18 cellular contexts compared by ENCODE assay signal in genomic region chr10:126684171-126684745, GRCh38. TPM values are rescaled to one million over a fixed set of nuclear protein-coding genes. Genes with fewer than 3 reads are reported as not detected.
A peak's percentile ranks its signal among the peaks of the same experiment; 100 is the strongest.
DNase-seq lines count a peak whose midpoint lies in the region; FAIRE-seq and TF ChIP-seq lines count a peak whose summit lies in the region.
"Had no signal": no experiment of that assay in that cellular context is flagged by ENCODE, and none has a peak within 500 bp of the region (broad histone marks: within the 10 kb centered on the region; RNA-seq: fewer than 3 reads in every experiment).

No MANE protein-coding gene starts in this region.

- TF ChIP-seq EP300 in suprapubic skin (IDR thresholded peaks at IDR 0.05): no peak

- no peaks in the 10 kb centered on the region for H3K36me3 ChIP-seq in suprapubic skin

- no peak for TF ChIP-seq CTCF in suprapubic skin (IDR thresholded peaks at IDR 0.05)

- H3K9me3 ChIP-seq in suprapubic skin: no peaks in the 10 kb centered on the region

- DNase-seq in AG20443 (ENCODE audit: low spot score): peak; percentile 29
- peak; percentile 14 for DNase-seq in H54 (ENCODE audit: insufficient read length, low spot score)
- DNase-seq in T1000 (lab: John Stamatoyannopoulos, UW): peak; percentile 10
- peak; percentile 30 for DNase-seq in islet precursor cell
- no peak for DNase-seq in suprapubic skin (ENCODE audit: low spot score in 2 of 2)
- no peak for DNase-seq in stimulated activated CD8-positive, alpha-beta memory T cell treated with anti-CD3 and anti-CD28 coated beads, Interleukin-4, amount 100 ng/mL, for 48 hours
- DNase-seq in germinal center (ENCODE audit: low spot score): no peak
- DNase-seq: CD4-positive, CD25-positive, alpha-beta regulatory T cell; DMS79; NCI-H1048; NCI-H146; NCI-H2081 treated with DMSO at 0.1 percent for 48 hours; NCI-H524 treated with DMSO at 0.1 percent for 48 hours; OCI-M1; Right ventricle myocardium superior had no signal

- no peak for FAIRE-seq in H54 (lab: Jason Lieb, UNC)
- FAIRE-seq: G401.6, GM19239, H1 had no signal

- H3K4me1 ChIP-seq in suprapubic skin: no peaks in the 10 kb centered on the region

- no peak overlapping the region for H3K4me3 ChIP-seq in suprapubic skin

- TF ChIP-seq POLR2A in H54 (IDR thresholded peaks at IDR 0.05; ENCODE audit: low read depth, low read length) (no peak), suprapubic skin (IDR thresholded peaks at IDR 0.05) (no peak)

- H3K27ac ChIP-seq in suprapubic skin: no peak overlapping the region

- 81% methylated on average over 3 of the region's 3 CpGs for WGBS in suprapubic skin

- H3K27me3 ChIP-seq in suprapubic skin: no peaks in the 10 kb centered on the region

RNA-seq across cellular contexts. Expression of gene C10orf90, which starts 13.8 kb away (rescaled TPM):
- total RNA-seq in suprapubic skin: 1 to 10 TPM; 2.1 to 6.5 (median 4.1) TPM
- total RNA-seq: CD4-positive, CD25-positive, alpha-beta regulatory T cell; H1; Right ventricle myocardium superior had no signal

Comparison
In these comparisons a context has a peak if more than half of its experiments do, and no peak if none do; other contexts are left out.
1. DNase-seq: peak in AG20443 (single experiment), H54 (single experiment), T1000 (single experiment) and islet precursor cell (single experiment); none in suprapubic skin (0 of 2), stimulated activated CD8-positive, alpha-beta memory T cell treated with anti-CD3 and anti-CD28 coated beads, Interleukin-4, amount 100 ng/mL, for 48 hours (single experiment) and germinal center (single experiment).